ENCODE assay signal across 9 cellular contexts in the genomic region with DNA sequence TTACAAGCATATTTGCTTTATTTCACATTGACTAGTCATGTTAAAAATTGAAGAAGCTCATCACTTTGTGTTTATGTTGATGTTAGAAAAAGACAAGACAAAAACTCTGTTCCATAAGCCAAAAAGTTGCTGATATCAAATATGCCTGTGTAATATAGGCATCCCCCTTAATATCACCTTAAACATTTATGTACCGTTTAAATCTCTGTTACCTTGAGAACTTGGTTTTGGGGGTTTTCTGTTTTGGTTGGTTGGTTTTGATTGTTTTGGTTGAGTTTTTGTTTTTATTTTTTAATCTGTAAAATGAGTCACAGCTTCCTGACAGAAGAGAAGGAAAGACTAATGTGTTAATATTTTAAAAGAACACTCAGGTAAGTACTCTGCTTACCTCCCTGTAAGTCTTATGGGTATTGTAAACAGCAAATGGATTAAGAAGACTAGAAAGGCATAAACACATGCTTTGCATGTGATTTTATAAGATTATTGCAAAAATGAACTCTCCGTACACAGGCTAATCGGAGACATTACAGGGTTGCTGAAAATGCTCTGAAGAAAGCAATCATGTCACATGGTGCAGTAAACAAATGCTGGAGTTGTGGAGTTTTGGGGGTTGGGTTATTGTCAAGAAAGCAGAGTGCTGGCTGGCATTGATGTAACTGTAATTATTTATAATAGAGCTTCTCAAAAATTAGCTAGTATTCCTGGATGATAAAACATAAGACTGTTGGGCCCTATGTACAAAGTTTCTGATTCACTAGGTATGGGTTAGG.
DNase-seq lines count a peak whose midpoint lies in the region; ATAC-seq and TF ChIP-seq lines count a peak whose summit lies in the region.
"Had no signal": no experiment of that assay in that cellular context is flagged by ENCODE, and none has a peak within 500 bp of the region (broad histone marks: within the 10 kb centered on the region; RNA-seq: fewer than 3 reads in every experiment).

No MANE protein-coding gene starts in this region.

- peaks cover 95% of the 10 kb centered on the region for H3K4me1 ChIP-seq in CD4-positive, CD25-positive, alpha-beta regulatory T cell (ENCODE audit: control insufficient read depth, insufficient read depth, low read length, poor library complexity, severe bottlenecking)
- H3K4me1 ChIP-seq in naive thymus-derived CD4-positive, alpha-beta T cell (ENCODE audit: control insufficient read depth in 2 of 2, insufficient read depth in 2 of 2, low read length in 2 of 2) = peaks cover 30 to 58% of the 10 kb centered on the region in 2 donors
- H3K4me1 ChIP-seq: parathyroid adenoma had no signal

- H3K4me1 Mint-ChIP-seq in CD4-positive, CD25-positive, alpha-beta regulatory T cell = peaks cover 50 to 85% (median 53%) of the 10 kb centered on the region in 4 donors
- H3K4me1 Mint-ChIP-seq in activated CD4-positive, alpha-beta memory T cell treated with anti-CD3 and anti-CD28 coated beads for 36 hours (ENCODE audit: low read depth) = peaks cover 62% of the 10 kb centered on the region
- peaks cover 43 to 84% (median 71%) of the 10 kb centered on the region in 7 donors for H3K4me1 Mint-ChIP-seq in naive thymus-derived CD4-positive, alpha-beta T cell
- H3K4me1 Mint-ChIP-seq in progenitor cell of endocrine pancreas (ENCODE audit: low read depth) = peaks cover 28% of the 10 kb centered on the region

- TF ChIP-seq CTCF in progenitor cell of endocrine pancreas (IDR thresholded peaks at IDR 0.05; ENCODE audit: unreplicated experiment) = no peak

- peak overlapping the region; percentile 86 for H3K27ac ChIP-seq in CD4-positive, CD25-positive, alpha-beta regulatory T cell (ENCODE audit: insufficient read depth, low read length, poor library complexity, severe bottlenecking)
- H3K27ac ChIP-seq in naive thymus-derived CD4-positive, alpha-beta T cell (ENCODE audit: low read depth, low read length) = peak overlapping the region; percentile 84
- H3K27ac ChIP-seq: parathyroid adenoma had no signal

- intact Hi-C loops in activated CD4-positive, alpha-beta memory T cell treated with anti-CD3 and anti-CD28 coated beads for 36 hours (cut with micrococcal nuclease) = loop anchor here (5.0 kb wide), 1 partner anchor 1437 kb away; a partner anchor contains a TSS
- intact Hi-C loops in naive thymus-derived CD4-positive, alpha-beta T cell (cut with micrococcal nuclease) = loop anchor here (1.0 to 5.0 kb wide), 5 partner anchors 58 to 1597 kb away; a partner anchor contains a TSS

- H3K27ac Mint-ChIP-seq in CD4-positive, CD25-positive, alpha-beta regulatory T cell = peak overlapping the region; percentile 93 to 100 (median 95)
- peak overlapping the region; percentile 98 for H3K27ac Mint-ChIP-seq in activated CD4-positive, alpha-beta memory T cell treated with anti-CD3 and anti-CD28 coated beads for 36 hours
- peak overlapping the region; percentile 90 to 100 (median 94) for H3K27ac Mint-ChIP-seq in naive thymus-derived CD4-positive, alpha-beta T cell
- no peak overlapping the region for H3K27ac Mint-ChIP-seq in progenitor cell of endocrine pancreas

- H3K27me3 Mint-ChIP-seq in CD4-positive, CD25-positive, alpha-beta regulatory T cell = no peaks in the 10 kb centered on the region
- H3K27me3 Mint-ChIP-seq in activated CD4-positive, alpha-beta memory T cell treated with anti-CD3 and anti-CD28 coated beads for 36 hours = no peaks in the 10 kb centered on the region
- no peaks in the 10 kb centered on the region for H3K27me3 Mint-ChIP-seq in naive thymus-derived CD4-positive, alpha-beta T cell
- H3K27me3 Mint-ChIP-seq in progenitor cell of endocrine pancreas = no peaks in the 10 kb centered on the region

- CTCF ChIA-PET in activated CD4-positive, alpha-beta memory T cell treated with anti-CD3 and anti-CD28 coated beads for 36 hours (lab: Charles Lee) = interaction anchor here (0.6 to 1.0 kb wide), 2 partner anchors 46 to 55 kb away, joined by 3 read pairs; no protein-coding TSS in a partner anchor
- CTCF ChIA-PET in naive thymus-derived CD4-positive, alpha-beta T cell (lab: Charles Lee) = interaction anchor here (0.6 to 1.5 kb wide), 10 partner anchors 8 to 75 kb away, joined by 3 to 7 read pairs (median 3); no protein-coding TSS in a partner anchor

- DNase-seq in CD4-positive, CD25-positive, alpha-beta regulatory T cell = peak in 1 of 3 donors; percentile 53
- DNase-seq in activated CD4-positive, alpha-beta memory T cell treated with anti-CD3 and anti-CD28 coated beads for 36 hours = no peak
- peak in 2 of 9 donors; percentile 37 for DNase-seq in naive thymus-derived CD4-positive, alpha-beta T cell
- DNase-seq in progenitor cell of endocrine pancreas (ENCODE audit: low spot score, unreplicated experiment) (no peak), NCI-H1436 treated with DMSO at 0.1 percent for 48 hours (lab: John Stamatoyannopoulos, UW) (no peak)
- DNase-seq in activated CD4-positive, CD25-positive, alpha-beta regulatory T cell (lab: John Stamatoyannopoulos, UW) = no peak

- H3K36me3 ChIP-seq in CD4-positive, CD25-positive, alpha-beta regulatory T cell (ENCODE audit: control insufficient read depth, insufficient read depth, low read length) = no peaks in the 10 kb centered on the region
- H3K36me3 ChIP-seq in naive thymus-derived CD4-positive, alpha-beta T cell (ENCODE audit: control insufficient read depth in 2 of 3, insufficient read depth in 3 of 3, low read length in 3 of 3) = no peaks in the 10 kb centered on the region

- no peaks in the 10 kb centered on the region for H3K27me3 ChIP-seq in CD4-positive, CD25-positive, alpha-beta regulatory T cell (ENCODE audit: control insufficient read depth, insufficient read depth, low read length)
- H3K27me3 ChIP-seq in naive thymus-derived CD4-positive, alpha-beta T cell (ENCODE audit: control insufficient read depth in 2 of 2, insufficient read depth in 2 of 2, low read length in 2 of 2) = no peaks in the 10 kb centered on the region

- no peaks in the 10 kb centered on the region for H3K9me3 ChIP-seq in CD4-positive, CD25-positive, alpha-beta regulatory T cell (ENCODE audit: control insufficient read depth in 2 of 2, low read length in 2 of 2)
- H3K9me3 ChIP-seq in naive thymus-derived CD4-positive, alpha-beta T cell (ENCODE audit: control insufficient read depth in 2 of 3, low read length in 3 of 3) = no peaks in the 10 kb centered on the region

- H3K4me3 Mint-ChIP-seq in CD4-positive, CD25-positive, alpha-beta regulatory T cell = peak overlapping the region; percentile 76 to 92 (median 84)
- H3K4me3 Mint-ChIP-seq in activated CD4-positive, alpha-beta memory T cell treated with anti-CD3 and anti-CD28 coated beads for 36 hours = peak overlapping the region; percentile 69
- H3K4me3 Mint-ChIP-seq in naive thymus-derived CD4-positive, alpha-beta T cell = peak overlapping the region; percentile 63 to 89 (median 84)
- H3K4me3 Mint-ChIP-seq in progenitor cell of endocrine pancreas (ENCODE audit: low read depth) = no peak overlapping the region

- POLR2A ChIA-PET in activated CD4-positive, alpha-beta memory T cell treated with anti-CD3 and anti-CD28 coated beads for 36 hours (lab: Charles Lee) = interaction anchor here (0.8 to 4.0 kb wide), 12 partner anchors 39 to 153 kb away, joined by 3 to 57 read pairs (median 4); a partner anchor contains a TSS
- POLR2A ChIA-PET in naive thymus-derived CD4-positive, alpha-beta T cell (lab: Charles Lee) = interaction anchor here (0.8 to 16.2 kb wide), 14 partner anchors 10 to 78 kb away, joined by 3 to 198 read pairs (median 14); a partner anchor contains a TSS

- H3K4me3 ChIP-seq in CD4-positive, CD25-positive, alpha-beta regulatory T cell (ENCODE audit: low read depth, low read length) = peak overlapping the region; percentile 93
- peak overlapping the region; percentile 50 for H3K4me3 ChIP-seq in naive thymus-derived CD4-positive, alpha-beta T cell (ENCODE audit: low read length)

- H3K9me3 Mint-ChIP-seq in CD4-positive, CD25-positive, alpha-beta regulatory T cell = no peaks in the 10 kb centered on the region
- H3K9me3 Mint-ChIP-seq in activated CD4-positive, alpha-beta memory T cell treated with anti-CD3 and anti-CD28 coated beads for 36 hours = no peaks in the 10 kb centered on the region
- H3K9me3 Mint-ChIP-seq in naive thymus-derived CD4-positive, alpha-beta T cell = no peaks in the 10 kb centered on the region
- no peaks in the 10 kb centered on the region for H3K9me3 Mint-ChIP-seq in progenitor cell of endocrine pancreas (ENCODE audit: low read depth)

- peak; percentile 11 to 31 for ATAC-seq in CD4-positive, CD25-positive, alpha-beta regulatory T cell (ENCODE audit: low read depth in 2 of 2)
- peak; percentile 34 for ATAC-seq in GM21529 (IDR thresholded peaks at IDR 0.05; ENCODE audit: unreplicated experiment)
- ATAC-seq in naive thymus-derived CD4-positive, alpha-beta T cell = peak; percentile 58
- ATAC-seq in HG02763 (IDR thresholded peaks at IDR 0.05; ENCODE audit: unreplicated experiment) = no peak

- H3K36me3 Mint-ChIP-seq in CD4-positive, CD25-positive, alpha-beta regulatory T cell = peaks cover 3% of the 10 kb centered on the region
- peaks cover 6% of the 10 kb centered on the region for H3K36me3 Mint-ChIP-seq in activated CD4-positive, alpha-beta memory T cell treated with anti-CD3 and anti-CD28 coated beads for 36 hours
- H3K36me3 Mint-ChIP-seq in naive thymus-derived CD4-positive, alpha-beta T cell = peaks cover 0 to 8% (median 0%) of the 10 kb centered on the region in 5 donors
- H3K36me3 Mint-ChIP-seq in progenitor cell of endocrine pancreas (ENCODE audit: insufficient read depth) = no peaks in the 10 kb centered on the region
